8 cellular contexts compared by ENCODE assay signal in the genomic region with DNA sequence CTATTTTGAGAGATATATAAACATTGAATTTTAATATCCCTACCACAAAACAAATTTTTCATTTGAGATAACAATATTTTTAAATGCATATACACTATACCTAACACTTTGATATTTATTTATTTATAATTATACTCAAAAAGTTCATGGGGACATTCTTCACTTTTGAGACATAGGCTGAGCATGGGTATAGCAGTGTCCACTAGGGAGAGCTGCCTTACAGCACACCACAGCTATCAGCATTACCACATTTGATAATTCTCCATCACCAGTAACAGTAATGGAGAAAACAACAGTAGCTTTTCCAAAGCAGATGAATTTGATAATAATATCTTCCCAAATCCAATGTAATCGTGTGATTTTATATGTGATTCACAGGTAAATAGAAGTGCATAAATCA.
DNase-seq lines count a peak whose midpoint lies in the region; ATAC-seq, FAIRE-seq and TF ChIP-seq lines count a peak whose summit lies in the region.

No MANE protein-coding gene starts in this region.

- H3K4me1 ChIP-seq in hepatocyte (ENCODE audit: insufficient read depth), result no peaks in the 10 kb centered on the region

- no peaks in the 10 kb centered on the region for H4K20me1 ChIP-seq in hepatocyte (ENCODE audit: insufficient read depth, poor library complexity, severe bottlenecking)

- no peak overlapping the region for H3K4me3 Mint-ChIP-seq in stimulated activated memory B cell treated with anti-CD40 and anti-IgM and Interleukin-4, amounts not matched to agents 10 μg/mL and 1 μg/mL and 100 μg/mL, for 72 hours

- no peaks in the 10 kb centered on the region for H3K36me3 ChIP-seq in hepatocyte (replicated peaks; ENCODE audit: insufficient read depth, low read depth)

- H3K27ac Mint-ChIP-seq in stimulated activated memory B cell treated with anti-CD40 and anti-IgM and Interleukin-4, amounts not matched to agents 10 μg/mL and 1 μg/mL and 100 μg/mL, for 72 hours, result no peak overlapping the region

- peak; percentile 82 for ATAC-seq in GM21360 (IDR thresholded peaks at IDR 0.05; ENCODE audit: unreplicated experiment)
- ATAC-seq in GM21447 (IDR thresholded peaks at IDR 0.05; ENCODE audit: unreplicated experiment), result no peak
- ATAC-seq in stimulated activated memory B cell treated with anti-CD40 and anti-IgM and Interleukin-4, amounts not matched to agents 10 μg/mL and 1 μg/mL and 100 μg/mL, for 72 hours, result no peak
- ATAC-seq in HG03432 (IDR thresholded peaks at IDR 0.05; ENCODE audit: unreplicated experiment), result no peak

- TF ChIP-seq CTCF in AG09319 (IDR thresholded peaks at IDR 0.05; ENCODE audit: low read depth, low read length), result peak; percentile 39
- TF ChIP-seq CTCF in hepatocyte (IDR thresholded peaks at IDR 0.05; ENCODE audit: poor library complexity), result peak; percentile 61

- no peak overlapping the region for H3K4me3 ChIP-seq in hepatocyte

- H3K27ac ChIP-seq in hepatocyte, result no peak overlapping the region

- H3K9me3 ChIP-seq in hepatocyte (ENCODE audit: low read depth), result no peaks in the 10 kb centered on the region

- no peaks in the 10 kb centered on the region for H3K27me3 Mint-ChIP-seq in stimulated activated memory B cell treated with anti-CD40 and anti-IgM and Interleukin-4, amounts not matched to agents 10 μg/mL and 1 μg/mL and 100 μg/mL, for 72 hours

- no peak for FAIRE-seq in GM19239 (lab: Jason Lieb, UNC)

- WGBS in hepatocyte (ENCODE audit: low lambda C conversion rate, missing lambda C conversion rate), result 69% methylated on average over 1 of the region's 1 CpG

- no peaks in the 10 kb centered on the region for H3K79me2 ChIP-seq in hepatocyte

- H3K9me3 Mint-ChIP-seq in stimulated activated memory B cell treated with anti-CD40 and anti-IgM and Interleukin-4, amounts not matched to agents 10 μg/mL and 1 μg/mL and 100 μg/mL, for 72 hours, result no peaks in the 10 kb centered on the region

- DNase-seq in AG09319 (ENCODE audit: extremely low read depth, low read depth) (no peak), SHP77 treated with DMSO at 0.1 percent for 48 hours (lab: John Stamatoyannopoulos, UW) (peak; percentile 19), hepatocyte (ENCODE audit: low spot score) (peak; percentile 24), GM19239 (ENCODE audit: insufficient read length, low spot score) (no peak)

- no peaks in the 10 kb centered on the region for H3K36me3 Mint-ChIP-seq in stimulated activated memory B cell treated with anti-CD40 and anti-IgM and Interleukin-4, amounts not matched to agents 10 μg/mL and 1 μg/mL and 100 μg/mL, for 72 hours

- H3K9me2 ChIP-seq in hepatocyte (replicated peaks; ENCODE audit: insufficient read depth), result no peaks in the 10 kb centered on the region

- H3K4me1 Mint-ChIP-seq in stimulated activated memory B cell treated with anti-CD40 and anti-IgM and Interleukin-4, amounts not matched to agents 10 μg/mL and 1 μg/mL and 100 μg/mL, for 72 hours, result no peaks in the 10 kb centered on the region

- no peak overlapping the region for H3K4me2 ChIP-seq in hepatocyte

- no peaks in the 10 kb centered on the region for H3K27me3 ChIP-seq in hepatocyte

- no peak overlapping the region for H2AFZ ChIP-seq in hepatocyte

Comparison
In these comparisons a context has a peak if more than half of its experiments do, and no peak if none do; other contexts are left out.
1. DNase-seq: peak in SHP77 treated with DMSO at 0.1 percent for 48 hours (single experiment) and hepatocyte (single experiment); none in AG09319 (single experiment) and GM19239 (single experiment).